9 cellular contexts compared by ENCODE assay signal in the genomic region with DNA sequence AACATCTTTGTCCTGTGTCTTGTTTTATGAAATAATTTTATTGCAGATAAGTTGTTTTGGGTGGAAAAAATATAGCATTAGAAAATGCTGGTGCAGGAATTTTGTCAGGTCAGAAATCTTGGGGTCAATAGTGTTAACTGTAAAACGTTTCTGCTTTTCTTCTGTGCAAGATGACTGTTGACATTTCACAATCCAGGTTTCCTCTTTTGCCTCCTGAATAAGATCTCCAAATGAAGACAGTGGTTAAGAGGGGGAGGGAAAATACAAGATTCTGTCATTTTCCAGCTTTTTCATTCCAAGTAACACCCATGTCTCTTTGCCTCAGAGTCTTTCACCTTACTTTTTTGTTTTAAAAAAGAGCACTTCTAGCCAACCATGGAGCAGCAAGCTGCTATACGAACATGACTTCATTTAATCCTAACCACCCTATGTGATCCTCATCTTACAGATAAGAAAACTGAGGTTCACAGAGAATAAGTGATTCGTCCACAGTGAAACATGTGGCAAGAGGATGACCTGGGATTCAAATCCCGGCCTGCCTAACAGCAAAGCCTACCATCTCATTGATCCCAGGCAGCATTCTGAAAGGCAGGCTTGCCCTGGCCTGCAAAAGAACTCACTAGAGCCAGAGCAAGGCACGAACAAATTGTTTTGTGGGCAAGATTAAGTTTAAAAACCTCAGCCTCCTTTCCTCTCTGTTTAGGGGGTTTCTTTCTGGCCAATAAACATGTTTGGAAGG. TPM values are rescaled to one million over a fixed set of nuclear protein-coding genes. Genes with fewer than 3 reads are reported as not detected.
DNase-seq lines count a peak whose midpoint lies in the region; FAIRE-seq and TF ChIP-seq lines count a peak whose summit lies in the region.
"Had no signal": no experiment of that assay in that cellular context is flagged by ENCODE, and none has a peak within 500 bp of the region (broad histone marks: within the 10 kb centered on the region; RNA-seq: fewer than 3 reads in every experiment).

No MANE protein-coding gene starts in this region.

- WGBS in small intestine, 3 donors: 64 to 66% (median 65%) methylated on average over 5 of the region's 5 CpGs

- H2AFZ ChIP-seq in OCI-LY1 (ENCODE audit: low read length): 0 out of 2 replicates have a peak overlapping the region, but pooled peaks have one; percentile 46

- FAIRE-seq in GM12891 (lab: Jason Lieb, UNC): peak; percentile 51
- no peak for FAIRE-seq in D721Med (lab: Jason Lieb, UNC)
- no peak for FAIRE-seq in small intestine (lab: Jason Lieb, UNC)

- H3K4me3 ChIP-seq in OCI-LY1 (ENCODE audit: low read depth, low read length, poor library complexity, severe bottlenecking) (peak overlapping the region; percentile 74), rectal smooth muscle tissue (ENCODE audit: low read length) (no peak overlapping the region), small intestine (ENCODE audit: low read depth in 1 of 2, low read length in 2 of 2) (no peak overlapping the region)

- H3K4me1 ChIP-seq in OCI-LY1 (ENCODE audit: insufficient read depth, low read length, severe bottlenecking): peaks cover 58% of the 10 kb centered on the region
- H3K4me1 ChIP-seq in rectal smooth muscle tissue (ENCODE audit: control insufficient read depth, insufficient read depth, low read length): peaks cover 12% of the 10 kb centered on the region
- peaks cover 0 to 2% of the 10 kb centered on the region in 2 donors for H3K4me1 ChIP-seq in small intestine (ENCODE audit: control insufficient read depth in 2 of 2, insufficient read depth in 1 of 2, low read depth in 1 of 2, low read length in 1 of 2)

- H3K9me3 ChIP-seq in OCI-LY1 (ENCODE audit: low read length) (peaks cover 18% of the 10 kb centered on the region), small intestine (ENCODE audit: control insufficient read depth, low read depth) (no peaks in the 10 kb centered on the region)

- H3K4me2 ChIP-seq in OCI-LY1 (ENCODE audit: low read length): peak overlapping the region; percentile 96; the same call in 1 of the 2 replicates

- no peak for DNase-seq in GM12891 (ENCODE audit: insufficient read length, low spot score)
- no peak for DNase-seq in epithelial cell of prostate (ENCODE audit: low read depth, low spot score)
- no peak for DNase-seq in hepatic stellate cell (ENCODE audit: low spot score)
- DNase-seq in kidney tubule cell (ENCODE audit: low spot score): no peak
- DNase-seq in D721Med (ENCODE audit: insufficient read length, low spot score): no peak
- no peak for DNase-seq in small intestine
- DNase-seq: stimulated activated naive CD4-positive, alpha-beta T cell had no signal

- H3K27ac ChIP-seq in OCI-LY1 (ENCODE audit: low read depth, low read length, poor library complexity, severe bottlenecking): peak overlapping the region; percentile 54
- H3K27ac ChIP-seq in epithelial cell of prostate: peak overlapping the region; percentile 59
- peak overlapping the region; percentile 40 for H3K27ac ChIP-seq in rectal smooth muscle tissue (ENCODE audit: low read depth, low read length)
- no peak overlapping the region for H3K27ac ChIP-seq in small intestine (ENCODE audit: low read depth in 1 of 2, low read length in 1 of 2)

- H3K27me3 ChIP-seq in OCI-LY1 (ENCODE audit: insufficient read depth, low read length) (no peaks in the 10 kb centered on the region), rectal smooth muscle tissue (ENCODE audit: control insufficient read depth, insufficient read depth, low read length) (no peaks in the 10 kb centered on the region), small intestine (ENCODE audit: control insufficient read depth in 2 of 2, insufficient read depth in 2 of 2, low read length in 2 of 2) (no peaks in the 10 kb centered on the region)

- H3K79me2 ChIP-seq in OCI-LY1 (ENCODE audit: insufficient read depth, low read length): peaks cover 4% of the 10 kb centered on the region; the same call in 1 of the 2 replicates

- H3F3A ChIP-seq in OCI-LY1 (ENCODE audit: insufficient read depth, low read length): 0 out of 2 replicates have a peak, but pooled peaks cover 4% of the 10 kb centered on the region

- no peak for TF ChIP-seq CTCF in OCI-LY1 (IDR thresholded peaks at IDR 0.05; ENCODE audit: low read length)
- TF ChIP-seq CTCF in D721Med (IDR thresholded peaks at IDR 0.05; ENCODE audit: insufficient read depth, missing control alignments): no peak

- H3K36me3 ChIP-seq in OCI-LY1 (ENCODE audit: insufficient read depth, low read length) (peaks cover 26% of the 10 kb centered on the region), rectal smooth muscle tissue (ENCODE audit: control insufficient read depth, insufficient read depth, low read length) (no peaks in the 10 kb centered on the region), small intestine (ENCODE audit: control insufficient read depth in 2 of 2, insufficient read depth in 2 of 2, low read length in 2 of 2) (no peaks in the 10 kb centered on the region)

- 0 out of 2 replicates have a peak, but pooled peaks have one; percentile 9 for TF ChIP-seq POLR2A in GM12891 (IDR thresholded peaks at IDR 0.05; ENCODE audit: low read depth, low read length)

- no peaks in the 10 kb centered on the region for H4K20me1 ChIP-seq in OCI-LY1 (ENCODE audit: insufficient read depth, low read length)

- H3K9ac ChIP-seq in OCI-LY1 (ENCODE audit: low read length) (no peak overlapping the region), rectal smooth muscle tissue (ENCODE audit: low read length) (no peak overlapping the region)

- H3K9me2 ChIP-seq in OCI-LY1 (ENCODE audit: low read depth, low read length): no peaks in the 10 kb centered on the region

TF ChIP-seq in GM12891, 5 proteins besides CTCF, POLR2A, EP300 and RAD21:
- TF ChIP-seq TAF1 (IDR thresholded peaks at IDR 0.05; ENCODE audit: low read depth, low read length): no peak
- no peak for TF ChIP-seq POU2F2 (IDR thresholded peaks at IDR 0.05; ENCODE audit: low read depth, low read length)
- TF ChIP-seq POLR2AphosphoS5 (IDR thresholded peaks at IDR 0.05; ENCODE audit: low read depth, low read length): no peak
- TF ChIP-seq SPI1 (IDR thresholded peaks at IDR 0.05; ENCODE audit: low read depth, low read length): no peak

RNA-seq across cellular contexts. Expression of a gene that starts 3.0 kb away (rescaled TPM):
- 207 TPM for polyA plus RNA-seq in GM12891 (2012; ENCODE audit: low read depth, missing spikeins)
- polyA plus RNA-seq in small intestine: 1 to 10 TPM; 2.5 to 6.2 (median 4.3) TPM

RNA-seq across cellular contexts. Expression of a gene that starts 48.3 kb away (rescaled TPM):
- polyA plus RNA-seq in GM12891 (2012; ENCODE audit: low read depth, missing spikeins): not detected
- 10 to 100 TPM in 1 of 3 donors, 1 to 10 TPM in 1, not detected in 1; 9.2 to 15.5 TPM for polyA plus RNA-seq in small intestine

Comparison
In these comparisons a context has a peak if more than half of its experiments do, and no peak if none do; other contexts are left out.
1. H3K27ac ChIP-seq: peak in OCI-LY1 (single experiment), epithelial cell of prostate (single experiment) and rectal smooth muscle tissue (single experiment); none in small intestine (0 of 2).